In genomic region chr4:7103031-7103598, GRCh38 we compare ENCODE assay signal across 8 cellular contexts. TPM values are rescaled to one million over a fixed set of nuclear protein-coding genes. Genes with fewer than 3 reads are reported as not detected.
DNase-seq lines count a peak whose midpoint lies in the region; ATAC-seq lines count a peak whose summit lies in the region.

No MANE protein-coding gene starts in this region.

- CTCF ChIA-PET in activated CD4-positive, alpha-beta memory T cell treated with anti-CD3 and anti-CD28 coated beads, Interleukin-2, amount 10 ng/mL, durations not matched to agents 7 days and 5 days (lab: Charles Lee), result interaction anchor here (0.8 to 2.0 kb wide), 7 partner anchors 9 to 60 kb away, joined by 3 to 7 read pairs (median 3); partner anchors contain the start of gene TADA2B

- no peaks in the 10 kb centered on the region for H3K9me3 Mint-ChIP-seq in activated CD4-positive, alpha-beta memory T cell treated with anti-CD3 and anti-CD28 coated beads, Interleukin-2, amount 10 ng/mL, durations not matched to agents 7 days and 5 days
- no peaks in the 10 kb centered on the region for H3K9me3 Mint-ChIP-seq in memory B cell

- no peaks in the 10 kb centered on the region for H3K36me3 Mint-ChIP-seq in activated CD4-positive, alpha-beta memory T cell treated with anti-CD3 and anti-CD28 coated beads, Interleukin-2, amount 10 ng/mL, durations not matched to agents 7 days and 5 days (ENCODE audit: low read depth)
- no peaks in the 10 kb centered on the region for H3K36me3 Mint-ChIP-seq in memory B cell

- H3K27me3 Mint-ChIP-seq in activated CD4-positive, alpha-beta memory T cell treated with anti-CD3 and anti-CD28 coated beads, Interleukin-2, amount 10 ng/mL, durations not matched to agents 7 days and 5 days, result peaks cover 12% of the 10 kb centered on the region
- no peaks in the 10 kb centered on the region for H3K27me3 Mint-ChIP-seq in memory B cell

- POLR2A ChIA-PET in activated CD4-positive, alpha-beta memory T cell treated with anti-CD3 and anti-CD28 coated beads, Interleukin-2, amount 10 ng/mL, durations not matched to agents 7 days and 5 days (lab: Charles Lee), result interaction anchor here (1.0 to 2.4 kb wide), 4 partner anchors 35 to 462 kb away, joined by 3 to 11 read pairs (median 4); partner anchors contain the start of genes BLOC1S4, GRPEL1 and MRFAP1

- DNase-seq in AG20443 (ENCODE audit: low spot score) (peak; percentile 99), NCI-H69 (lab: John Stamatoyannopoulos, UW) (peak; percentile 54), memory B cell (ENCODE audit: low spot score in 2 of 2) (peak; percentile 60 to 62)
- DNase-seq in activated CD4-positive, alpha-beta memory T cell treated with anti-CD3 and anti-CD28 coated beads, Interleukin-2, amount 10 ng/mL, durations not matched to agents 7 days and 5 days, result peak; percentile 88
- peak; percentile 65 for DNase-seq in effector CD4-positive, alpha-beta T cell
- peak; percentile 67 to 90 (median 67) for DNase-seq in stimulated activated CD4-positive, alpha-beta T cell treated with anti-CD3 and anti-CD28 coated beads, TNF-alpha, amount 100 ng/mL, for 48 hours (ENCODE audit: low read depth in 3 of 3)

- H3K4me3 Mint-ChIP-seq in activated CD4-positive, alpha-beta memory T cell treated with anti-CD3 and anti-CD28 coated beads, Interleukin-2, amount 10 ng/mL, durations not matched to agents 7 days and 5 days, result peak overlapping the region; percentile 81
- H3K4me3 Mint-ChIP-seq in memory B cell, result peak overlapping the region; percentile 94

- peak; percentile 81 for ATAC-seq in GM19025 (IDR thresholded peaks at IDR 0.05; ENCODE audit: low read depth, unreplicated experiment)
- ATAC-seq in HG03175 (IDR thresholded peaks at IDR 0.05; ENCODE audit: unreplicated experiment), result peak; percentile 83
- ATAC-seq in memory B cell (ENCODE audit: low read depth), result peak; percentile 89

- peaks cover 19% of the 10 kb centered on the region for H3K4me1 Mint-ChIP-seq in activated CD4-positive, alpha-beta memory T cell treated with anti-CD3 and anti-CD28 coated beads, Interleukin-2, amount 10 ng/mL, durations not matched to agents 7 days and 5 days
- peaks cover 9% of the 10 kb centered on the region for H3K4me1 Mint-ChIP-seq in memory B cell

- peak overlapping the region; percentile 67 for H3K27ac Mint-ChIP-seq in activated CD4-positive, alpha-beta memory T cell treated with anti-CD3 and anti-CD28 coated beads, Interleukin-2, amount 10 ng/mL, durations not matched to agents 7 days and 5 days
- H3K27ac Mint-ChIP-seq in memory B cell, result peak overlapping the region; percentile 55

RNA-seq across cellular contexts. Expression of gene GRPEL1, which starts 35.3 kb away (rescaled TPM):
- 10 to 100 TPM; 39.8 to 40.0 TPM for total RNA-seq in activated CD4-positive, alpha-beta memory T cell treated with anti-CD3 and anti-CD28 coated beads, Interleukin-2, amount 10 ng/mL, durations not matched to agents 7 days and 5 days

RNA-seq across cellular contexts. Expression of gene TADA2B, which starts 59.9 kb away (rescaled TPM):
- total RNA-seq in activated CD4-positive, alpha-beta memory T cell treated with anti-CD3 and anti-CD28 coated beads, Interleukin-2, amount 10 ng/mL, durations not matched to agents 7 days and 5 days, result 10 to 100 TPM; 26.6 to 27.3 TPM

Comparison
In these comparisons a context has a peak if more than half of its experiments do, and no peak if none do; other contexts are left out.
1. Peak in every context shown above with its lines: DNase-seq and ATAC-seq.